8 cellular contexts compared by ENCODE assay signal in the genomic region with DNA sequence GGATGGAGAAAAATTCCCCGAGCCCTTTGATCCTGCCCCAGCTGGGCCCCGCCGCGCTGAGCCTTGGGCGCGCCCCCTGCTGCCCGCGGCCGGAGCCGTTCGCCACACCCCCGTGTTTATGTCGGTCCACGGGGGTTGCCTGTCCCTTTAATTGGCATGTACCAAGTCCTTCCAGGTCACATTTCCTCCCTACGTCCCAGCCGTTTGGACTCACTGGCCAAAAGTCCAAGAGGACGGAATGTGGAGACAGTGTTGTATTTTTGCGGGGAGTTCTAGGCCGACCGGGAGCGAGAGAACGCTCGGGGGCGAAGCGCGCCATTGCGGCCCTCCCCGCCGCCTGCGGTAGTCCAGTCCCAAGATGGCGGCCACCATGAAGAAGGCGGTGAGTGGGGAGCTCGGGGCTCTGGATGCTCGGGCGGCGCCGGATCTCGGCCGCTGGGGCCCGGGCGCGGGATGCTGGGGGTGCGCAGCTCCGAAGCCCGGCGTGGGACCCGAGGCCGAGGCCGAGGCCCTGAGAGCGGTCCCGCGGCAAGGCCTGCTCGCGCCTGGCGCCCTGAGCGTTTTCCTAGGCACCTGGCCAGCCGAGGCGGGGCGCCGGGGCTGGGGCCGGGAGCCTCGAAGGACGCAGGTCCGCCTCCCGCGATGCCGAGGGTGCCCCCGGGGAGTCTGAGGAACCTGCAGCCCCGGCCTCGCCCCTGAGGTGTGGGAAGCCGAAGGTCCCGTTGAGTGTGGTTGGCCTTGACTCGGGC. TPM values are rescaled to one million over a fixed set of nuclear protein-coding genes. Genes with fewer than 3 reads are reported as not detected.
DNase-seq lines count a peak whose midpoint lies in the region; ATAC-seq and TF ChIP-seq lines count a peak whose summit lies in the region.

A gene with protein sequence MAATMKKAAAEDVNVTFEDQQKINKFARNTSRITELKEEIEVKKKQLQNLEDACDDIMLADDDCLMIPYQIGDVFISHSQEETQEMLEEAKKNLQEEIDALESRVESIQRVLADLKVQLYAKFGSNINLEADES (plus strand): TSS at position 345 of the 749 bp plus-strand sequence. CDS start 14 bp downstream, at position 359.

- H3K4me3 Mint-ChIP-seq in natural killer cell treated with Interleukin-12 subunit alpha and Interleukin-12 subunit beta and Interleukin-15 and Interleukin-18, amount 100 ng/mL, for 72 hours = peak within 1 kb of the TSS; percentile 93

- H3K4me1 ChIP-seq in KMS-11 (ENCODE audit: low read depth, poor library complexity, severe bottlenecking) = peaks cover 16% of the 10 kb centered on the region

- H3K4me3 ChIP-seq in KMS-11 (IDR thresholded peaks at IDR 0.05; ENCODE audit: insufficient read depth, low read depth, low read length) (peak within 1 kb of the TSS; percentile 65), fibroblast of mammary gland (ENCODE audit: control insufficient read depth, low read depth, low read length) (peak within 1 kb of the TSS; percentile 85)

- peak within 1 kb of the TSS; percentile 98 to 99 for H3K27ac Mint-ChIP-seq in natural killer cell treated with Interleukin-12 subunit alpha and Interleukin-12 subunit beta and Interleukin-15 and Interleukin-18, amount 100 ng/mL, for 72 hours

- ATAC-seq in GM21786 (IDR thresholded peaks at IDR 0.05; ENCODE audit: unreplicated experiment) = peak; percentile 92
- ATAC-seq in natural killer cell treated with Interleukin-12 subunit alpha and Interleukin-12 subunit beta and Interleukin-15 and Interleukin-18, amount 100 ng/mL, for 72 hours = peak; percentile 96 to 97
- peak; percentile 91 for ATAC-seq in stimulated activated naive CD8-positive, alpha-beta T cell treated with anti-CD3 and anti-CD28 coated beads, Interleukin-15, Interleukin-2, amounts not matched to agents 100 U/mL and 50 U/mL, for 24 hours

- TF ChIP-seq CTCF in KMS-11 (conservative IDR thresholded peaks at IDR 0.05; ENCODE audit: low read depth, low read length) (peak; percentile 87), fibroblast of mammary gland (conservative IDR thresholded peaks at IDR 0.05; ENCODE audit: control insufficient read depth, insufficient read depth, low read depth, low read length) (peak; percentile 49)

- peak within 1 kb of the TSS; percentile 74 for H2AFZ ChIP-seq in KMS-11 (ENCODE audit: low read depth)

- no peaks in the 10 kb centered on the region for H3K9me3 Mint-ChIP-seq in natural killer cell treated with Interleukin-12 subunit alpha and Interleukin-12 subunit beta and Interleukin-15 and Interleukin-18, amount 100 ng/mL, for 72 hours

- DNase-seq in EL (peak; percentile 83), RKO (ENCODE audit: low spot score) (peak; percentile 88), fibroblast of mammary gland (ENCODE audit: low read depth) (peak; percentile 77)
- peak; percentile 49 to 69 for DNase-seq in activated T-helper 1 cell treated with anti-CD3 and anti-CD28 coated beads, Interleukin-2, amount 50 U/mL, for 16 hours (ENCODE audit: low read depth in 1 of 2, low spot score in 1 of 2)
- DNase-seq in natural killer cell treated with Interleukin-12 subunit alpha and Interleukin-12 subunit beta and Interleukin-15 and Interleukin-18, amount 100 ng/mL, for 72 hours (ENCODE audit: low spot score) = peak; percentile 89
- peak; percentile 87 for DNase-seq in stimulated activated naive CD8-positive, alpha-beta T cell treated with anti-CD3 and anti-CD28 coated beads, Interleukin-15, Interleukin-2, amounts not matched to agents 100 U/mL and 50 U/mL, for 24 hours

- H3K27me3 Mint-ChIP-seq in natural killer cell treated with Interleukin-12 subunit alpha and Interleukin-12 subunit beta and Interleukin-15 and Interleukin-18, amount 100 ng/mL, for 72 hours = peaks cover 0 to under 1% of the 10 kb centered on the region in 2 donors

- H3K36me3 Mint-ChIP-seq in natural killer cell treated with Interleukin-12 subunit alpha and Interleukin-12 subunit beta and Interleukin-15 and Interleukin-18, amount 100 ng/mL, for 72 hours = no peaks in the 10 kb centered on the region

- H3K4me2 ChIP-seq in KMS-11 = peak within 1 kb of the TSS; percentile 42

- H3K27ac ChIP-seq in KMS-11 = peak within 1 kb of the TSS; percentile 81

- no peaks in the 10 kb centered on the region for H4K20me1 ChIP-seq in KMS-11 (ENCODE audit: insufficient read depth)

- H3K79me2 ChIP-seq in KMS-11 (ENCODE audit: insufficient read depth, low read depth) = peaks cover 46% of the 10 kb centered on the region

- peaks cover 20 to 24% of the 10 kb centered on the region in 2 donors for H3K4me1 Mint-ChIP-seq in natural killer cell treated with Interleukin-12 subunit alpha and Interleukin-12 subunit beta and Interleukin-15 and Interleukin-18, amount 100 ng/mL, for 72 hours (ENCODE audit: low read depth in 2 of 2)

- peak within 1 kb of the TSS; percentile 95 for H3K9ac ChIP-seq in KMS-11

- H3K27me3 ChIP-seq in KMS-11 (ENCODE audit: insufficient read depth, low read depth) = no peaks in the 10 kb centered on the region

- no peaks in the 10 kb centered on the region for H3K36me3 ChIP-seq in KMS-11 (ENCODE audit: insufficient read depth)

RNA-seq across cellular contexts. Expression of the gene that starts here (rescaled TPM):
- 10 to 100 TPM; 26.2 to 46.0 TPM for total RNA-seq in natural killer cell treated with Interleukin-12 subunit alpha and Interleukin-12 subunit beta and Interleukin-15 and Interleukin-18, amount 100 ng/mL, for 72 hours

Comparison
In these comparisons a context has a peak if more than half of its experiments do, and no peak if none do; other contexts are left out.
1. Peak in every context shown above with its lines: DNase-seq, ATAC-seq, H3K4me3 ChIP-seq and H3K27ac ChIP-seq.